Comparison of ENCODE assay signal across 26 cellular contexts in genomic region chr11:62050716-62051115, GRCh38.
"Had no signal": no experiment of that assay in that cellular context is flagged by ENCODE, and none has a peak within 500 bp of the region (broad histone marks: within the 10 kb centered on the region; RNA-seq: fewer than 3 reads in every experiment).

No MANE protein-coding gene starts in this region.

- H3K36me3 ChIP-seq: neutrophil, ovary, right lobe of liver, sigmoid colon, stomach, thoracic aorta, thyroid gland, tibial nerve, upper lobe of left lung, vagina had no signal

- H3K27me3 ChIP-seq: neutrophil, ovary, right lobe of liver, sigmoid colon, stomach, thyroid gland, tibial nerve, upper lobe of left lung, vagina had no signal

- H3K27ac ChIP-seq: ovary, parathyroid adenoma, psoas muscle, right lobe of liver, sigmoid colon, stomach, thoracic aorta, thyroid gland, tibial nerve, upper lobe of left lung, vagina had no signal

- ATAC-seq: naive thymus-derived CD8-positive, alpha-beta T cell; natural killer cell treated with Interleukin-12 subunit alpha and Interleukin-12 subunit beta and Interleukin-15 and Interleukin-18, amount 100 ng/mL, for 72 hours; psoas muscle; right cardiac atrium; right lobe of liver; stimulated activated effector memory CD8-positive, alpha-beta T cell treated with anti-CD3 and anti-CD28 coated beads, Interleukin-12 subunit alpha, Interleukin-12 subunit beta, amount 100 ng/mL, for 72 hours; stimulated activated naive B cell treated with anti-CD40 and anti-IgM and Interleukin-4, amounts not matched to agents 10 μg/mL and 1 μg/mL and 100 μg/mL, for 72 hours had no signal

- H3K4me1 ChIP-seq: psoas muscle, right lobe of liver, sigmoid colon, thyroid gland, tibial nerve, upper lobe of left lung had no signal

- DNase-seq: naive thymus-derived CD8-positive, alpha-beta T cell; nephron progenitor cell; nucleus accumbens; ovary; psoas muscle; right cardiac atrium; right lobe of liver; small intestine; stimulated activated CD4-positive, alpha-beta T cell treated with anti-CD3 and anti-CD28 coated beads, Interleukin-15, amount 100 ng/mL, for 24 hours; stimulated activated CD4-positive, alpha-beta T cell treated with anti-CD3 and anti-CD28 coated beads, Interleukin-2, amount 100 ng/mL, for 24 hours; stimulated activated CD4-positive, alpha-beta T cell treated with anti-CD3 and anti-CD28 coated beads, Interleukin-2, amount 100 ng/mL, for 48 hours; stimulated activated CD4-positive, alpha-beta T cell treated with anti-CD3 and anti-CD28 coated beads, Interleukin-4, amount 100 ng/mL, for 24 hours; stimulated activated naive B cell treated with anti-CD40 and anti-IgM and Interleukin-4, amounts not matched to agents 10 μg/mL and 1 μg/mL and 100 μg/mL, for 72 hours; stimulated activated naive CD4-positive, alpha-beta T cell treated with Interleukin-2 at 50 U/mL for 16 hours; stomach; thyroid gland; upper lobe of left lung had no signal

- H3K4me3 ChIP-seq: ovary, psoas muscle, right lobe of liver, sigmoid colon, stomach, thoracic aorta, thyroid gland, tibial nerve, upper lobe of left lung, vagina had no signal

- H2AFZ ChIP-seq: parathyroid adenoma had no signal

- H3K9ac ChIP-seq: parathyroid adenoma had no signal

- H3K9me3 ChIP-seq: neutrophil, ovary, psoas muscle, right lobe of liver, sigmoid colon, stomach, thoracic aorta, thyroid gland, tibial nerve, upper lobe of left lung, vagina had no signal

- FAIRE-seq: small intestine, urothelium cell line had no signal

- H3K79me2 ChIP-seq: parathyroid adenoma had no signal
